9 cellular contexts compared by ENCODE assay signal in the genomic region with DNA sequence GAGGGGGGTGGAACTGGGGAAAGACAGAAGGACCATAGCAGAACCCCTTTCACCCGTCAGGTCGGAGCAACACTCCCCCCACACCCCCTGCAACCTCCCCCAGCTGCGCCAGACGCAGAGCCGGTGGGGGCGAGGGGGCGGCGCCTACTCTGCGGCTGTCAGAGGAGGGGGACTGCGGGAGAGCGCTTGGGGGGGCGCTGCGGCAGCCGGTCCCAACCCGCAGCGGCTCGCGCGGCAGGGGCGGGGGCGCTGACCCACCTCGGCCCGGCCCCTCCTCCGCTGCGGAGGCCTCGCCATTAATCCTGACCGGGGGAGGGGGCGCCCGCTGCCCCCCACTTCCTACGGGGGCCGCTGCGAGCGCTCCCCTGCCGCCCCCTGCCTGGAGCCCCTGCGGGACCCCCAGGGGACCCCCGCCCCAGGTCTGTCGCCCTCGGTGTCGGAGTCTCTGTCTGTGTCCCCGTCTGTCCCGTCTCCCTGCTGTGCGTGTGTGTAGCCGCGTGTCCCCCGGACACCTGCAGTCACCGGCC. TPM values are rescaled to one million over a fixed set of nuclear protein-coding genes. Genes with fewer than 3 reads are reported as not detected.
A peak's percentile ranks its signal among the peaks of the same experiment; 100 is the strongest.
DNase-seq lines count a peak whose midpoint lies in the region; ATAC-seq, FAIRE-seq and TF ChIP-seq lines count a peak whose summit lies in the region.
"Had no signal": no experiment of that assay in that cellular context is flagged by ENCODE, and none has a peak within 500 bp of the region (broad histone marks: within the 10 kb centered on the region; RNA-seq: fewer than 3 reads in every experiment).

No MANE protein-coding gene starts in this region.

- no peak for FAIRE-seq in K562 (lab: Jason Lieb, UNC)

- no peak overlapping the region for H2BK5ac ChIP-seq in mesenchymal stem cell (ENCODE audit: low read depth, low read length, poor library complexity, severe bottlenecking)

- TF ChIP-seq CTCF in K562 (IDR thresholded peaks at IDR 0.05 in 2 of 3, conservative IDR thresholded peaks at IDR 0.05 in 1 of 3; ENCODE audit: insufficient read depth in 2 of 3, low read depth in 1 of 3, low read length in 3 of 3), result no peak
- TF ChIP-seq CTCF in upper lobe of left lung (IDR thresholded peaks at IDR 0.05), result no peak

- DNase-seq in activated gamma-delta T cell treated with Interleukin-2 at 50 U/mL for 16 hours (peak; percentile 34), activated gamma-delta T cell (lab: John Stamatoyannopoulos, UW) (no peak), K562 (ENCODE audit: extremely low read depth in 1 of 4, low spot score in 3 of 4) (peak in 2 of 4 experiments; percentile 69 to 70), mesenchymal stem cell (no peak), upper lobe of left lung (peak in 1 of 2 donors; percentile 87), HUDEP-2 (lab: John Stamatoyannopoulos, UW; ENCODE audit: unreplicated experiment in 76 of 76) (no peak), NCI-H1417 treated with DMSO at 0.1 percent for 48 hours (lab: John Stamatoyannopoulos, UW) (no peak), erythroblast (lab: John Stamatoyannopoulos, UW) (no peak)
- DNase-seq: GDM1 had no signal

- 0% methylated on average over 8 of the region's 46 CpGs for WGBS in K562 (ENCODE audit: insufficient coverage, low coverage, missing lambda C conversion rate)
- 5% methylated on average over 34 of the region's 46 CpGs for WGBS in mesenchymal stem cell
- WGBS in upper lobe of left lung, 2 donors, result 0 to 5% methylated on average over 4 to 14 of the region's 46 CpGs

- H2AK5ac ChIP-seq in mesenchymal stem cell (ENCODE audit: low read length, severe bottlenecking), result no peak overlapping the region

- TF ChIP-seq POLR2A in K562 (conservative IDR thresholded peaks at IDR 0.05), result no peak
- TF ChIP-seq POLR2A in upper lobe of left lung (IDR thresholded peaks at IDR 0.05), result no peak
- no peak for TF ChIP-seq POLR2A in erythroblast (IDR thresholded peaks at IDR 0.05; ENCODE audit: low read length)

- intact Hi-C loops in K562 (cut with micrococcal nuclease), result loop anchor here (5.0 kb wide), 1 partner anchor 74 kb away; no protein-coding TSS in a partner anchor

- H2BK15ac ChIP-seq in mesenchymal stem cell (ENCODE audit: low read depth, poor library complexity, severe bottlenecking), result no peak overlapping the region

- no peaks in the 10 kb centered on the region for H3K9me1 ChIP-seq in K562 (ENCODE audit: control insufficient read depth, insufficient read depth, low read length)

- H2AFZ ChIP-seq in K562 (ENCODE audit: low read depth, low read length) (peak overlapping the region; percentile 89), mesenchymal stem cell (ENCODE audit: low read depth, low read length) (peak overlapping the region; percentile 39)

- peak overlapping the region in 1 of 2 experiments; percentile 99 for H3K14ac ChIP-seq in mesenchymal stem cell (ENCODE audit: low read length in 2 of 2)

- H3K9me3 ChIP-seq in K562 (replicated peaks; ENCODE audit: control insufficient read depth, insufficient read depth, low read depth, low read length) (no peaks in the 10 kb centered on the region), mesenchymal stem cell (ENCODE audit: control insufficient read depth, low read length) (no peaks in the 10 kb centered on the region), upper lobe of left lung (no peaks in the 10 kb centered on the region)

- POLR2A ChIA-PET in K562 (lab: Yijun Ruan, JAX), result no interaction called here

- TF ChIP-seq EP300 in K562 (IDR thresholded peaks at IDR 0.05; ENCODE audit: low read length), result no peak
- no peak for TF ChIP-seq EP300 in upper lobe of left lung (IDR thresholded peaks at IDR 0.05)

- peaks cover 14% of the 10 kb centered on the region for H4K20me1 ChIP-seq in K562 (replicated peaks; ENCODE audit: control insufficient read depth, insufficient read depth, low read length)

- H3K4me1 ChIP-seq in K562 (replicated peaks in 1 of 2; ENCODE audit: control insufficient read depth in 2 of 2, insufficient read depth in 2 of 2, low read length in 2 of 2), result peaks cover 27 to 43% of the 10 kb centered on the region in 2 experiments
- peaks cover 28% of the 10 kb centered on the region for H3K4me1 ChIP-seq in mesenchymal stem cell (ENCODE audit: control insufficient read depth, insufficient read depth, low read depth, low read length)
- peaks cover 20 to 33% (median 27%) of the 10 kb centered on the region in 4 donors for H3K4me1 ChIP-seq in upper lobe of left lung

- H3K27me3 ChIP-seq in K562 (ENCODE audit: control insufficient read depth in 2 of 2, insufficient read depth in 2 of 2, low read length in 2 of 2) (no peaks in the 10 kb centered on the region), mesenchymal stem cell (ENCODE audit: control insufficient read depth in 1 of 2, insufficient read depth in 1 of 2, low read length in 2 of 2) (peaks cover 0 to 6% of the 10 kb centered on the region in 2 experiments), upper lobe of left lung (no peaks in the 10 kb centered on the region)

- BruUV-seq in K562 (replicated peaks; lab: Mats Ljungman, UMichigan), result no TSS peak

- peak overlapping the region; percentile 50 for H3K4me3 ChIP-seq in K562
- H3K4me3 ChIP-seq in mesenchymal stem cell (ENCODE audit: insufficient read depth in 1 of 2, low read depth in 1 of 2, low read length in 2 of 2), result peak overlapping the region; percentile 80 to 86
- peak overlapping the region; percentile 43 to 99 (median 94) for H3K4me3 ChIP-seq in upper lobe of left lung

- H3K79me1 ChIP-seq in mesenchymal stem cell (replicated peaks; ENCODE audit: low read length, poor library complexity, severe bottlenecking), result peaks cover 5% of the 10 kb centered on the region

- peak; percentile 5 for ATAC-seq in K562
- ATAC-seq in upper lobe of left lung (ENCODE audit: low FRiP score in 2 of 2), result no peak

- H2BK120ac ChIP-seq in mesenchymal stem cell (ENCODE audit: low read depth, low read length), result peak overlapping the region; percentile 64

- H3K18ac ChIP-seq in mesenchymal stem cell (ENCODE audit: low read depth in 1 of 2, low read length in 2 of 2), result peak overlapping the region; percentile 11 to 81

- H4K91ac ChIP-seq in mesenchymal stem cell (ENCODE audit: low read length), result peak overlapping the region; percentile 19

- in situ Hi-C loops in K562 (cut with MboI), result no loop called here

- H3K23ac ChIP-seq in mesenchymal stem cell (ENCODE audit: low read length in 2 of 2), result peak overlapping the region in 1 of 2 experiments; percentile 16

- peak overlapping the region in 1 of 2 experiments; percentile 66 for H2BK12ac ChIP-seq in mesenchymal stem cell (ENCODE audit: low read length in 2 of 2)

- peak overlapping the region; percentile 55 for H4K8ac ChIP-seq in mesenchymal stem cell (ENCODE audit: low read length)

- H3K36me3 ChIP-seq in K562 (ENCODE audit: control insufficient read depth, insufficient read depth, low read length) (peaks cover 10% of the 10 kb centered on the region; the same call in 2 of the 3 replicates), mesenchymal stem cell (ENCODE audit: control insufficient read depth in 1 of 2, insufficient read depth in 2 of 2, low read depth in 1 of 2, low read length in 2 of 2) (peaks cover 0 to 4% of the 10 kb centered on the region in 2 experiments), upper lobe of left lung (no peaks in the 10 kb centered on the region)

- H3K79me2 ChIP-seq in K562 (ENCODE audit: control insufficient read depth, insufficient read depth, low read length), result peaks cover 40% of the 10 kb centered on the region

- no peak for TF ChIP-seq RAD21 in K562 (CRISPR knock-in tag; conservative IDR thresholded peaks at IDR 0.05 in 1 of 2, IDR thresholded peaks at IDR 0.05 in 1 of 2)

- CTCF ChIA-PET in K562 (lab: Yijun Ruan, JAX; ENCODE audit: low intra/inter-chr PET ratio), result no interaction called here

- H3K9ac ChIP-seq in K562 (ENCODE audit: insufficient read depth in 1 of 2, low read depth in 2 of 2, low read length in 2 of 2) (peak overlapping the region; percentile 53 to 94), mesenchymal stem cell (ENCODE audit: low read length) (peak overlapping the region; percentile 69)

- peak overlapping the region in 1 of 2 experiments; percentile 81 for H3K4ac ChIP-seq in mesenchymal stem cell (ENCODE audit: low read depth in 1 of 2, low read length in 2 of 2)

- peak overlapping the region; percentile 70; the same call in 2 of the 3 replicates for H3K27ac ChIP-seq in K562 (ENCODE audit: extremely low read depth, low read depth, low read length)
- no peak overlapping the region for H3K27ac ChIP-seq in mesenchymal stem cell (ENCODE audit: low read length, poor library complexity, severe bottlenecking)
- H3K27ac ChIP-seq in upper lobe of left lung, result peak overlapping the region; percentile 42 to 100 (median 64)

- H3K4me2 ChIP-seq in K562 (ENCODE audit: insufficient read depth, low read length) (peak overlapping the region; percentile 83), mesenchymal stem cell (ENCODE audit: low read length, poor library complexity, severe bottlenecking) (peak overlapping the region; percentile 99)

TF ChIP-seq in K562, 482 proteins besides CTCF, POLR2A, EP300 and RAD21 (continues in another document):
- 0 out of 2 replicates have a peak, but pooled peaks have one; percentile 12 for TF ChIP-seq ZFX (CRISPR knock-in tag; IDR thresholded peaks at IDR 0.05)

RNA-seq across cellular contexts. Expression of a gene that starts 7.9 kb away (rescaled TPM):
- 66.4 and 156 TPM in 2 replicates for total RNA-seq in K562 (2011; cell fraction: chromatin; rRNA removed; ENCODE audit: low replicate concordance)
- total RNA-seq in K562 (2011; cell fraction: nucleolus; rRNA removed), result 56.2 and 56.5 TPM in 2 replicates
- 46.9 and 54.0 TPM in 2 replicates for total RNA-seq in K562 (2011; cell fraction: nucleoplasm; rRNA removed)
- total RNA-seq in K562 (2014; rRNA removed) (14.1 and 15.7 TPM in 2 replicates), K562 (2014; rRNA removed; fragmentation: Illumina TruSeq; extraction: Trizol) (3.0 and 3.7 TPM in 2 replicates), K562 (2015; rRNA removed; fragmentation: Illumina TruSeq; extraction: Trizol) (6.9 and 8.4 TPM in 2 replicates), K562 (2021) (57.3 and 62.1 TPM in 2 replicates), upper lobe of left lung (100 to 1,000 TPM in 5 of 6 donors, 10 to 100 TPM in 1; 96.1 to 175 (median 154) TPM)
- polyA plus RNA-seq in K562 (2011; rRNA removed) (2.0 and 2.9 TPM in 2 replicates), K562 (2014; fragmentation: Illumina TruSeq; extraction: Trizol) (17.2 and 26.2 TPM in 2 replicates), K562 (2014; fragmentation: Nextera tagmentation; extraction: Ambion mirVana) (under 1 TPM; 0.71 to 0.99 TPM), K562 (2014; rRNA removed) (14.1 and 15.9 TPM in 2 replicates)
- polyA plus RNA-seq in K562 (2011; cell fraction: cytosol; rRNA removed), result 1.8 and 2.6 TPM in 2 replicates
- polyA plus RNA-seq in K562 (2011; cell fraction: nucleus; rRNA removed), result 13.2 and 19.2 TPM in 2 replicates
- polyA plus RNA-seq in K562 (2012), result 20.3 and 20.4 TPM in 2 replicates
- polyA minus RNA-seq in K562 (2011; rRNA and poly(A)+ RNA removed), result 4.0 and 4.7 TPM in 2 replicates
- polyA minus RNA-seq in K562 (2011; cell fraction: cytosol; rRNA and poly(A)+ RNA removed), result 14.5 and 19.9 TPM in 2 replicates
- 16.6 and 19.5 TPM in 2 replicates for polyA minus RNA-seq in K562 (2011; cell fraction: nucleus; rRNA and poly(A)+ RNA removed)
- 101 TPM for polyA plus RNA-seq in mesenchymal stem cell (2013, experiment 1 of 2)
- 98.4 TPM for polyA plus RNA-seq in mesenchymal stem cell (2013, experiment 2 of 2)
